ENCODE assay signal across 8 cellular contexts in genomic region chr10:27241640-27242472, GRCh38. TPM values are rescaled to one million over a fixed set of nuclear protein-coding genes. Genes with fewer than 3 reads are reported as not detected.
DNase-seq lines count a peak whose midpoint lies in the region; ATAC-seq, FAIRE-seq and TF ChIP-seq lines count a peak whose summit lies in the region.

No MANE protein-coding gene starts in this region.

- TF ChIP-seq CTCF in kidney (IDR thresholded peaks at IDR 0.05; ENCODE audit: borderline replicate concordance, extremely low read depth, insufficient read depth): peak; percentile 9

- intact Hi-C loops in kidney (cut with DNase I): no loop called here

- peaks cover 38% of the 10 kb centered on the region for H3K36me3 Mint-ChIP-seq in central memory CD8-positive, alpha-beta T cell (ENCODE audit: insufficient read depth)

- H3K9me3 ChIP-seq in kidney (ENCODE audit: control insufficient read depth in 1 of 2, low read length in 2 of 2): no peaks in the 10 kb centered on the region

- H3K27ac ChIP-seq in kidney (ENCODE audit: low read depth in 2 of 2, low read length in 2 of 2): peak overlapping the region; percentile 98 to 99

- no peaks in the 10 kb centered on the region for H3K36me3 ChIP-seq in kidney (ENCODE audit: control insufficient read depth in 1 of 2, insufficient read depth in 2 of 2, low read length in 2 of 2)

- ATAC-seq in GM19025 (IDR thresholded peaks at IDR 0.05; ENCODE audit: low read depth, unreplicated experiment) (peak; percentile 62), HG03280 (IDR thresholded peaks at IDR 0.05; ENCODE audit: unreplicated experiment) (peak; percentile 69)
- peak; percentile 62 for ATAC-seq in central memory CD8-positive, alpha-beta T cell (replicated peaks; ENCODE audit: extremely low read depth, poor library complexity, severe bottlenecking)

- H3K9ac ChIP-seq in kidney (ENCODE audit: low read length in 2 of 2): peak overlapping the region; percentile 92 to 98

- H3K4me1 Mint-ChIP-seq in central memory CD8-positive, alpha-beta T cell: peaks cover 39% of the 10 kb centered on the region

- H3K4me3 ChIP-seq in kidney (ENCODE audit: low read length in 2 of 2): peak overlapping the region; percentile 85 to 91

- peak overlapping the region; percentile 95 for H3K27ac Mint-ChIP-seq in central memory CD8-positive, alpha-beta T cell (ENCODE audit: low read depth)

- FAIRE-seq in kidney (lab: Jason Lieb, UNC): no peak

- no peaks in the 10 kb centered on the region for H3K9me3 Mint-ChIP-seq in central memory CD8-positive, alpha-beta T cell

- DNase-seq in AML-193 (lab: John Stamatoyannopoulos, UW) (peak; percentile 78 to 87), NCI-H226 (peak; percentile 93), kidney (peak; percentile 97)
- DNase-seq in activated CD4-positive, CD25-positive, alpha-beta regulatory T cell treated with anti-CD3 and anti-CD28 coated beads, Interleukin-2, amount 50 U/mL, for 16 hours (ENCODE audit: low read depth, low spot score): peak; percentile 72
- peak; percentile 75 to 77 for DNase-seq in central memory CD8-positive, alpha-beta T cell (ENCODE audit: low spot score in 2 of 2)
- DNase-seq in stimulated activated CD4-positive, alpha-beta T cell treated with anti-CD3 and anti-CD28 coated beads, Interleukin-15, amount 100 ng/mL, for 1 hour (ENCODE audit: low read depth in 1 of 2, low spot score in 1 of 2): peak; percentile 75 to 78

- H3K27me3 Mint-ChIP-seq in central memory CD8-positive, alpha-beta T cell: no peaks in the 10 kb centered on the region

- H3K4me3 Mint-ChIP-seq in central memory CD8-positive, alpha-beta T cell: peak overlapping the region; percentile 77

- peaks cover 6% of the 10 kb centered on the region in 2 donors for H3K4me1 ChIP-seq in kidney (ENCODE audit: control insufficient read depth in 1 of 2, insufficient read depth in 1 of 2, low read depth in 1 of 2, low read length in 2 of 2)

RNA-seq across cellular contexts. Expression of gene ACBD5, which starts 1.3 kb away (rescaled TPM):
- 32.6 TPM for total RNA-seq in kidney
- polyA plus RNA-seq in kidney (ENCODE audit: insufficient read depth, low read depth, low replicate concordance): 22.5 TPM

Comparison
In these comparisons a context has a peak if more than half of its experiments do, and no peak if none do; other contexts are left out.
1. Peak in every context shown above with its lines: DNase-seq, ATAC-seq, H3K4me3 ChIP-seq and H3K27ac ChIP-seq.